33 cellular contexts compared by ENCODE assay signal in the genomic region with DNA sequence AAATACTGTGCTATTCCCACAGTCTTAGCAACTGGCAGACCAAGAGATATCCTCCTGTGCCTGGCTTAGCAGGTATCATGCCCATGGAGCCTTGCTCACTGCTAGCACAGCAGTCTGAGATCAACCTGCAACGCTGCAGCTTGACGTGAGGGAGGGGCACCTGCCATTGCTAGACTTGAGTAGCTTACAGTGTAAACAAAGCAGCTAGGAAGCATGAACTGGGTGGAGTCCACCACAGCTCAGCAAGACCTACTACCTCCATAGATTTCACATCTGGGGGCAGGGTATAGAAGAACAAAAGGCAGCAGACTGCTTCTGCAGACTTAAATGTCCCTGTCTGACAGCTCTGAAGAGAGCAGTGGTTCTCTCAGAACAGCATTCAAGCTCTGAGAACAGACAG.
"Had no signal": no experiment of that assay in that cellular context is flagged by ENCODE, and none has a peak within 500 bp of the region (broad histone marks: within the 10 kb centered on the region; RNA-seq: fewer than 3 reads in every experiment).

No MANE protein-coding gene starts in this region.

- DNase-seq: activated CD4-positive, alpha-beta memory T cell treated with anti-CD3 and anti-CD28 coated beads for 36 hours; activated CD4-positive, alpha-beta T cell treated with anti-CD3 and anti-CD28 coated beads for 48 hours; activated CD8-positive, alpha-beta memory T cell treated with anti-CD3 and anti-CD28 coated beads, Interleukin-2, amount 50 U/mL, for 4 hours; activated gamma-delta T cell; activated naive CD4-positive, alpha-beta T cell treated with anti-CD3 and anti-CD28 coated beads, Interleukin-2, amount 50 U/mL, for 16 hours; activated naive CD8-positive, alpha-beta T cell treated with anti-CD3 and anti-CD28 coated beads, Interleukin-2, amount 50 U/mL, for 24 hours; activated T-cell treated with anti-CD3 and anti-CD28 coated beads, Interleukin-2, amount 50 U/mL, for 1 hour; amygdala; caudate nucleus; cortex of kidney; foreskin fibroblast; head of caudate nucleus; hypothalamus; immature natural killer cell; kidney; left colon; mammary epithelial cell; naive B cell; nucleus accumbens; pancreas; retina; sigmoid colon; small intestine; stimulated activated CD4-positive, alpha-beta T cell treated with anti-CD3 and anti-CD28 coated beads, Interleukin-1b, Interleukin-23, amount 100 ng/mL, for 48 hours; stimulated activated CD4-positive, alpha-beta T cell treated with anti-CD3 and anti-CD28 coated beads, Interleukin-4, amount 100 ng/mL, for 4 hours; stimulated activated CD8-positive, alpha-beta memory T cell treated with anti-CD3 and anti-CD28 coated beads, Interleukin-4, amount 100 ng/mL, for 48 hours; T1000; WERI-Rb-1 had no signal

- H3K4me1 Mint-ChIP-seq: activated naive CD8-positive, alpha-beta T cell treated with anti-CD3 and anti-CD28 coated beads, Interleukin-2, amount 50 U/mL, for 24 hours; immature natural killer cell; naive B cell; stimulated activated memory B cell treated with anti-CD40 and anti-IgM and Interleukin-4, amounts not matched to agents 10 μg/mL and 1 μg/mL and 100 μg/mL, for 72 hours had no signal

- H3K36me3 ChIP-seq: pancreas, prostate gland, sigmoid colon, suprapubic skin, tibial nerve, WERI-Rb-1 had no signal

- H3K27me3 ChIP-seq: pancreas, sigmoid colon, suprapubic skin, tibial nerve had no signal

- H3K4me3 ChIP-seq: pancreas, prostate gland, sigmoid colon, suprapubic skin, tibial nerve had no signal

- ATAC-seq: activated CD4-positive, CD25-positive, alpha-beta regulatory T cell treated with anti-CD3 and anti-CD28 coated beads, Interleukin-2, amount 50 U/mL, for 24 hours; activated naive CD8-positive, alpha-beta T cell treated with anti-CD3 and anti-CD28 coated beads, Interleukin-2, amount 50 U/mL, for 24 hours; left colon; pancreas; stimulated activated memory B cell treated with anti-CD40 and anti-IgM and Interleukin-4, amounts not matched to agents 10 μg/mL and 1 μg/mL and 100 μg/mL, for 72 hours had no signal

- H3K27ac ChIP-seq: pancreas, prostate gland, sigmoid colon, suprapubic skin, tibial nerve, WERI-Rb-1 had no signal

- H3K4me1 ChIP-seq: pancreas, prostate gland, sigmoid colon, suprapubic skin, tibial nerve had no signal

- H3K27ac Mint-ChIP-seq: activated CD4-positive, alpha-beta memory T cell treated with anti-CD3 and anti-CD28 coated beads for 36 hours; activated naive CD8-positive, alpha-beta T cell treated with anti-CD3 and anti-CD28 coated beads, Interleukin-2, amount 50 U/mL, for 24 hours; immature natural killer cell; naive B cell; stimulated activated memory B cell treated with anti-CD40 and anti-IgM and Interleukin-4, amounts not matched to agents 10 μg/mL and 1 μg/mL and 100 μg/mL, for 72 hours had no signal

- H3K4me3 Mint-ChIP-seq: activated CD4-positive, alpha-beta memory T cell treated with anti-CD3 and anti-CD28 coated beads for 36 hours; activated naive CD8-positive, alpha-beta T cell treated with anti-CD3 and anti-CD28 coated beads, Interleukin-2, amount 50 U/mL, for 24 hours; immature natural killer cell; naive B cell; stimulated activated memory B cell treated with anti-CD40 and anti-IgM and Interleukin-4, amounts not matched to agents 10 μg/mL and 1 μg/mL and 100 μg/mL, for 72 hours had no signal

- H3K9me3 ChIP-seq: pancreas, prostate gland had no signal
